1 cellular context compared by ENCODE assay signal in genomic region chr6:12431023-12431422, GRCh38.
TF ChIP-seq lines count a peak whose summit lies in the region.

No MANE protein-coding gene starts in this region.

TF ChIP-seq in GM23338, 12 proteins besides CTCF, POLR2A, EP300 and RAD21 (continued from another document):
- no peak for TF ChIP-seq ZNF462 (CRISPR knock-in tag; IDR thresholded peaks at IDR 0.05)
